Comparison of ENCODE assay signal across 21 cellular contexts in the genomic region with DNA sequence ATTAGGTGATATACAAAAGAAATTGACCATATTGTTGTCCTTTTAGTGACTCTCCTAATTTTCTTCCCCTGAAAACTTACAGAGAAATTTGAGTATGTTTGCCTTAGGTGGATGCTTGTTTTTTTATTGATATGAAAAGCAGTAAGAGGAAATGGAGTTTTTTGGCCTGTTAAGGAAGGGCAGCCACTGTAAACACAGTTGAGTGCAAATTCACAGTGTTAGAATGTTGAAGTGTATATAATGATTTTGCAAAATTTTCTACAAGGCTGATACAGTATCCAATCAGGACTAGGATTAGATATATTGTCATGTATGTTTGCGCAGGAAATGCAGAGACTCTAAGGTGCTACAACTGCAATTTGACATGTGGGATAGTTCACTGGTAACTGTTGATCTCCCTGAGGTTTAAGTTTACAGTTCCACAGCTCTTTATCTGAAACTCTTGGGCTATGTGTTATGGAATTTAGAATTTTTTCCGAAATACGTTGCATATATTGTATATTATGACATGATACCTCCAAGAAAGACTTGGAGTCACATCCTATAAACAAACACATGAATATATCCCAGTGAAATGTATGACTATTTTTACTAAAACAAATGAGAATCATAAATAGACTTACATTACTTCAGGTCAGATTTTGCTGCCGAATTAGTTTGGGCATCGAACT.
A peak's percentile ranks its signal among the peaks of the same experiment; 100 is the strongest.
DNase-seq lines count a peak whose midpoint lies in the region; ATAC-seq, FAIRE-seq and TF ChIP-seq lines count a peak whose summit lies in the region.
"Had no signal": no experiment of that assay in that cellular context is flagged by ENCODE, and none has a peak within 500 bp of the region (broad histone marks: within the 10 kb centered on the region; RNA-seq: fewer than 3 reads in every experiment).

No MANE protein-coding gene starts in this region.

- H3K27ac ChIP-seq in HEK293 (ENCODE audit: extremely low read depth, low read depth, low read length) (no peak overlapping the region), body of pancreas (peak overlapping the region in 3 of 4 donors; percentile 32 to 54 (median 32)), kidney (ENCODE audit: low read depth in 2 of 2, low read length in 2 of 2) (peak overlapping the region; percentile 48 to 55), stomach (peak overlapping the region in 4 of 5 donors; percentile 83 to 88 (median 84)), OCI-LY7 (ENCODE audit: low read depth, low read length, poor library complexity, severe bottlenecking) (no peak overlapping the region)
- H3K27ac ChIP-seq: ovary, sigmoid colon, VCaP had no signal

- H3K27me3 ChIP-seq in body of pancreas (no peaks in the 10 kb centered on the region), stomach (no peaks in the 10 kb centered on the region)
- H3K27me3 ChIP-seq: ovary, sigmoid colon had no signal

- intact Hi-C loops in body of pancreas (cut with DNase I) (no loop called here), kidney (cut with DNase I) (no loop called here), stomach (cut with DNase I; ENCODE audit: low total_unique reads) (no loop called here), OCI-LY7 (cut with micrococcal nuclease; ENCODE audit: unreplicated experiment) (no loop called here)

- no peaks in the 10 kb centered on the region for H3K79me2 ChIP-seq in OCI-LY7 (ENCODE audit: insufficient read depth, low read depth, low read length)

- no peak for FAIRE-seq in kidney (lab: Jason Lieb, UNC)
- FAIRE-seq: G401.6, K562 had no signal

- POLR2A ChIA-PET in HEK293 (lab: Yijun Ruan, JAX) = interaction anchor here (0.7 to 0.9 kb wide), 2 partner anchors 51 to 83 kb away, joined by 3 to 10 read pairs; no protein-coding TSS in a partner anchor
- POLR2A ChIA-PET in OCI-LY7 (lab: Charles Lee) = interaction anchor here (0.7 kb wide), 1 partner anchor 1254 kb away, joined by 3 read pairs; no protein-coding TSS in a partner anchor

- no peaks in the 10 kb centered on the region for H4K20me1 ChIP-seq in OCI-LY7 (ENCODE audit: insufficient read depth, low read length)

- H3K9me3 ChIP-seq in HEK293 (ENCODE audit: control insufficient read depth, insufficient read depth, low read depth, low read length) = no peaks in the 10 kb centered on the region
- H3K9me3 ChIP-seq in body of pancreas = no peaks in the 10 kb centered on the region
- H3K9me3 ChIP-seq in kidney (ENCODE audit: control insufficient read depth in 1 of 2, low read length in 2 of 2) = no peaks in the 10 kb centered on the region
- no peaks in the 10 kb centered on the region for H3K9me3 ChIP-seq in stomach
- no peaks in the 10 kb centered on the region for H3K9me3 ChIP-seq in OCI-LY7 (ENCODE audit: low read length)
- H3K9me3 ChIP-seq: ovary, sigmoid colon had no signal

- H3K4me3 ChIP-seq in HEK293 (ENCODE audit: low read depth, low read length) (no peak overlapping the region), body of pancreas (no peak overlapping the region), kidney (ENCODE audit: low read length in 2 of 2) (no peak overlapping the region), stomach (peak overlapping the region in 1 of 4 donors; percentile 24), OCI-LY7 (ENCODE audit: low read depth, low read length, poor library complexity, severe bottlenecking) (no peak overlapping the region)
- H3K4me3 ChIP-seq: K562, ovary, sigmoid colon had no signal

- no peaks in the 10 kb centered on the region; the same call in 1 of the 2 replicates for H3K4me1 ChIP-seq in HEK293 (ENCODE audit: control insufficient read depth, insufficient read depth, low read length)
- peaks cover 22% of the 10 kb centered on the region for H3K4me1 ChIP-seq in body of pancreas
- peaks cover 11 to 14% of the 10 kb centered on the region in 2 donors for H3K4me1 ChIP-seq in kidney (ENCODE audit: control insufficient read depth in 1 of 2, insufficient read depth in 1 of 2, low read depth in 1 of 2, low read length in 2 of 2)
- peaks cover 4 to 16% (median 15%) of the 10 kb centered on the region in 4 donors for H3K4me1 ChIP-seq in stomach
- no peaks in the 10 kb centered on the region for H3K4me1 ChIP-seq in OCI-LY7 (ENCODE audit: insufficient read depth, low read length, poor library complexity, severe bottlenecking)
- H3K4me1 ChIP-seq: sigmoid colon had no signal

- TF ChIP-seq POLR2A in body of pancreas (IDR thresholded peaks at IDR 0.05) (no peak), stomach (IDR thresholded peaks at IDR 0.05) (no peak)

- H3K9me2 ChIP-seq in OCI-LY7 (ENCODE audit: insufficient read depth, low read length) = no peaks in the 10 kb centered on the region

- TF ChIP-seq CTCF in HEK293 (tag by site-specific recombination; IDR thresholded peaks at IDR 0.05) (no peak), body of pancreas (IDR thresholded peaks at IDR 0.05) (no peak), kidney (IDR thresholded peaks at IDR 0.05; ENCODE audit: borderline replicate concordance, extremely low read depth, insufficient read depth) (no peak), stomach (IDR thresholded peaks at IDR 0.05) (no peak), OCI-LY7 (conservative IDR thresholded peaks at IDR 0.05; ENCODE audit: low read length) (no peak)

- 85 to 89% methylated on average over 5 of the region's 5 CpGs for WGBS in body of pancreas, 2 donors
- 44 to 70% (median 61%) methylated on average over 5 of the region's 5 CpGs for WGBS in stomach, 5 donors

- H3K36me3 ChIP-seq in HEK293 (ENCODE audit: control insufficient read depth in 2 of 2, insufficient read depth in 1 of 2, low read length in 2 of 2) = no peaks in the 10 kb centered on the region
- H3K36me3 ChIP-seq in body of pancreas (replicated peaks in 1 of 2; ENCODE audit: insufficient read depth in 1 of 2, low read depth in 2 of 2) = no peaks in the 10 kb centered on the region
- H3K36me3 ChIP-seq in kidney (ENCODE audit: control insufficient read depth in 1 of 2, insufficient read depth in 2 of 2, low read length in 2 of 2) = no peaks in the 10 kb centered on the region
- H3K36me3 ChIP-seq in stomach = no peaks in the 10 kb centered on the region
- H3K36me3 ChIP-seq in OCI-LY7 (ENCODE audit: insufficient read depth, low read length) = no peaks in the 10 kb centered on the region
- H3K36me3 ChIP-seq: ovary, sigmoid colon had no signal

- CTCF ChIA-PET in HEK293 (lab: Yijun Ruan, JAX) (interaction anchor here (0.5 kb wide), 1 partner anchor 117 kb away, joined by 7 read pairs; no protein-coding TSS in a partner anchor), OCI-LY7 (lab: Charles Lee; ENCODE audit: unreplicated experiment) (no interaction called here)

- ATAC-seq in body of pancreas (no peak), HG03095 (IDR thresholded peaks at IDR 0.05; ENCODE audit: unreplicated experiment) (no peak)
- ATAC-seq: K562; naive thymus-derived CD8-positive, alpha-beta T cell had no signal

- no TSS peak for BruUV-seq in OCI-LY7 (replicated peaks; lab: Mats Ljungman, UMichigan)

- DNase-seq in body of pancreas (no peak), kidney (no peak), stomach (no peak), NCI-H1930 (lab: John Stamatoyannopoulos, UW) (no peak), OCI-LY7 (ENCODE audit: low spot score) (no peak), COLO668 (lab: John Stamatoyannopoulos, UW; ENCODE audit: unreplicated experiment) (no peak)
- DNase-seq: activated CD4-positive, alpha-beta T cell treated with anti-CD3 and anti-CD28 coated beads, Interleukin-2, amount 50 U/mL, for 1 hour; activated naive CD8-positive, alpha-beta T cell treated with anti-CD3 and anti-CD28 coated beads for 36 hours; H7; MM.1S; naive thymus-derived CD8-positive, alpha-beta T cell; NCI-H146; NCI-H2171 treated with DMSO at 0.1 percent for 48 hours; NCI-H526 treated with DMSO at 0.1 percent for 48 hours; ovary; sigmoid colon had no signal

- no peak overlapping the region for H3K9ac ChIP-seq in kidney (ENCODE audit: low read length in 2 of 2)

- no peak overlapping the region for H3K4me2 ChIP-seq in OCI-LY7 (ENCODE audit: low read length)

- no peak overlapping the region for H2AFZ ChIP-seq in OCI-LY7 (ENCODE audit: low read length)

- TF ChIP-seq EP300 in stomach (IDR thresholded peaks at IDR 0.05) = no peak

TF ChIP-seq in HEK293, 187 proteins besides CTCF, POLR2A, EP300 and RAD21:
- TF ChIP-seq PRDM6 (tag by site-specific recombination; IDR thresholded peaks at IDR 0.05) = peak; percentile 27; the same call in 1 of the 2 replicates
- TF ChIP-seq ZNF404 (tag by site-specific recombination; IDR thresholded peaks at IDR 0.05) = no peak

Comparison
In these comparisons a context has a peak if more than half of its experiments do, and no peak if none do; other contexts are left out.
1. H3K27ac ChIP-seq: peak in body of pancreas (3 of 4), kidney (2 of 2) and stomach (4 of 5); none in HEK293 (single experiment) and OCI-LY7 (single experiment).